8 cellular contexts compared by ENCODE assay signal in genomic region chr2:222318712-222319575, GRCh38. TPM values are rescaled to one million over a fixed set of nuclear protein-coding genes. Genes with fewer than 3 reads are reported as not detected.
DNase-seq lines count a peak whose midpoint lies in the region; TF ChIP-seq lines count a peak whose summit lies in the region.

No MANE protein-coding gene starts in this region.

- H3K27ac Mint-ChIP-seq in activated CD4-positive, alpha-beta T cell treated with anti-CD3 and anti-CD28 coated beads, Interleukin-2, amount 10 ng/mL, durations not matched to agents 24 days and 14 days, result peak overlapping the region; percentile 64
- no peak overlapping the region for H3K27ac Mint-ChIP-seq in T-helper 2 cell treated with Interferon-gamma antibody and Interleukin-4, amounts not matched to agents 5 μg/mL and 100 μg/mL, for 36 hours

- no peaks in the 10 kb centered on the region for H3K36me3 Mint-ChIP-seq in activated CD4-positive, alpha-beta T cell treated with anti-CD3 and anti-CD28 coated beads, Interleukin-2, amount 10 ng/mL, durations not matched to agents 24 days and 14 days (ENCODE audit: low read depth)
- H3K36me3 Mint-ChIP-seq in T-helper 2 cell treated with Interferon-gamma antibody and Interleukin-4, amounts not matched to agents 5 μg/mL and 100 μg/mL, for 36 hours (ENCODE audit: low read depth), result peaks cover 4% of the 10 kb centered on the region

- peak overlapping the region; percentile 23 for H3K4me3 ChIP-seq in HAP-1
- peak overlapping the region; percentile 47 for H3K4me3 ChIP-seq in LNCaP clone FGC (ENCODE audit: low read depth, low read length)
- peak overlapping the region; percentile 67 for H3K4me3 ChIP-seq in fibroblast of the aortic adventitia (ENCODE audit: low read depth, low read length)
- H3K4me3 ChIP-seq in neutrophil (ENCODE audit: low read depth in 1 of 2, low read length in 1 of 2), result peak overlapping the region; percentile 69

- H3K4me1 Mint-ChIP-seq in activated CD4-positive, alpha-beta T cell treated with anti-CD3 and anti-CD28 coated beads, Interleukin-2, amount 10 ng/mL, durations not matched to agents 24 days and 14 days, result peaks cover 14% of the 10 kb centered on the region
- H3K4me1 Mint-ChIP-seq in T-helper 2 cell treated with Interferon-gamma antibody and Interleukin-4, amounts not matched to agents 5 μg/mL and 100 μg/mL, for 36 hours (ENCODE audit: low read depth), result peaks cover 10% of the 10 kb centered on the region

- intact Hi-C loops in activated CD4-positive, alpha-beta T cell treated with anti-CD3 and anti-CD28 coated beads, Interleukin-2, amount 10 ng/mL, durations not matched to agents 24 days and 14 days (cut with micrococcal nuclease), result loop anchor here (1.0 to 10.0 kb wide), 5 partner anchors 104 to 336 kb away; no protein-coding TSS in a partner anchor

- H3K27me3 ChIP-seq in HAP-1 (ENCODE audit: low read depth) (peaks cover 46% of the 10 kb centered on the region), neutrophil (peaks cover 92% of the 10 kb centered on the region)

- no peak overlapping the region for H3K27ac ChIP-seq in neutrophil

- H3K27me3 Mint-ChIP-seq in activated CD4-positive, alpha-beta T cell treated with anti-CD3 and anti-CD28 coated beads, Interleukin-2, amount 10 ng/mL, durations not matched to agents 24 days and 14 days, result peaks cover 67% of the 10 kb centered on the region
- H3K27me3 Mint-ChIP-seq in T-helper 2 cell treated with Interferon-gamma antibody and Interleukin-4, amounts not matched to agents 5 μg/mL and 100 μg/mL, for 36 hours (ENCODE audit: low read depth), result peaks cover 65% of the 10 kb centered on the region

- H3K4me3 Mint-ChIP-seq in activated CD4-positive, alpha-beta T cell treated with anti-CD3 and anti-CD28 coated beads, Interleukin-2, amount 10 ng/mL, durations not matched to agents 24 days and 14 days, result peak overlapping the region; percentile 85
- peak overlapping the region; percentile 87 for H3K4me3 Mint-ChIP-seq in T-helper 2 cell treated with Interferon-gamma antibody and Interleukin-4, amounts not matched to agents 5 μg/mL and 100 μg/mL, for 36 hours

- no peaks in the 10 kb centered on the region for H3K9me3 Mint-ChIP-seq in activated CD4-positive, alpha-beta T cell treated with anti-CD3 and anti-CD28 coated beads, Interleukin-2, amount 10 ng/mL, durations not matched to agents 24 days and 14 days
- no peaks in the 10 kb centered on the region for H3K9me3 Mint-ChIP-seq in T-helper 2 cell treated with Interferon-gamma antibody and Interleukin-4, amounts not matched to agents 5 μg/mL and 100 μg/mL, for 36 hours

- H3K9me3 ChIP-seq in HAP-1, result no peaks in the 10 kb centered on the region
- no peaks in the 10 kb centered on the region for H3K9me3 ChIP-seq in neutrophil

- TF ChIP-seq CTCF in LNCaP clone FGC (IDR thresholded peaks at IDR 0.05; ENCODE audit: control insufficient read depth, extremely low read depth, insufficient read depth) (peak; percentile 37), fibroblast of the aortic adventitia (IDR thresholded peaks at IDR 0.05; ENCODE audit: insufficient read depth, low read length) (peak; percentile 16), neutrophil (IDR thresholded peaks at IDR 0.05) (peak; percentile 8)

- DNase-seq in activated CD4-positive, alpha-beta T cell treated with anti-CD3 and anti-CD28 coated beads, Interleukin-2, amount 10 ng/mL, durations not matched to agents 24 days and 14 days, result peak; percentile 77
- no peak for DNase-seq in activated CD4-positive, alpha-beta T cell treated with anti-CD3 and anti-CD28 coated beads for 1 hour
- DNase-seq in HAP-1 (ENCODE audit: low spot score in 2 of 2) (peak; percentile 21 to 52), LNCaP clone FGC (ENCODE audit: low read depth) (no peak), fibroblast of the aortic adventitia (ENCODE audit: low read depth) (no peak), OCI-M1 (lab: John Stamatoyannopoulos, UW) (no peak)
- DNase-seq in T-helper 2 cell treated with Interferon-gamma antibody and Interleukin-4, amounts not matched to agents 5 μg/mL and 100 μg/mL, for 36 hours (ENCODE audit: low spot score), result peak; percentile 29

- in situ Hi-C loops in HAP-1 (cut with MboI; ENCODE audit: low sequenced_read_pairs), result loop anchor here (25.0 kb wide), 2 partner anchors 243 to 257 kb away; no protein-coding TSS in a partner anchor

- H3K4me1 ChIP-seq in HAP-1 (no peaks in the 10 kb centered on the region; the same call in 1 of the 2 replicates), neutrophil (ENCODE audit: control insufficient read depth in 1 of 2, insufficient read depth in 1 of 2, low read depth in 1 of 2, low read length in 1 of 2) (peaks cover 17 to 19% of the 10 kb centered on the region in 2 experiments)

- H3K36me3 ChIP-seq in HAP-1 (replicated peaks) (no peaks in the 10 kb centered on the region), neutrophil (no peaks in the 10 kb centered on the region)

RNA-seq across cellular contexts. Expression of gene PAX3, which starts 20.1 kb away (rescaled TPM):
- not detected in 2 replicates for total RNA-seq in activated CD4-positive, alpha-beta T cell treated with anti-CD3 and anti-CD28 coated beads, Interleukin-2, amount 10 ng/mL, durations not matched to agents 24 days and 14 days
- total RNA-seq in fibroblast of the aortic adventitia (ENCODE audit: low replicate concordance), result not detected in 2 replicates

Comparison
In these comparisons a context has a peak if more than half of its experiments do, and no peak if none do; other contexts are left out.
1. DNase-seq: peak in activated CD4-positive, alpha-beta T cell treated with anti-CD3 and anti-CD28 coated beads, Interleukin-2, amount 10 ng/mL, durations not matched to agents 24 days and 14 days (single experiment), HAP-1 (2 of 2) and T-helper 2 cell treated with Interferon-gamma antibody and Interleukin-4, amounts not matched to agents 5 μg/mL and 100 μg/mL, for 36 hours (single experiment); none in activated CD4-positive, alpha-beta T cell treated with anti-CD3 and anti-CD28 coated beads for 1 hour (single experiment), LNCaP clone FGC (single experiment), fibroblast of the aortic adventitia (single experiment) and OCI-M1 (single experiment).
2. Peak in every context shown above with its lines, with median percentiles within 50 percentile points of each other: H3K4me3 ChIP-seq and CTCF ChIP-seq.